ENCODE assay signal across 25 cellular contexts in the genomic region with DNA sequence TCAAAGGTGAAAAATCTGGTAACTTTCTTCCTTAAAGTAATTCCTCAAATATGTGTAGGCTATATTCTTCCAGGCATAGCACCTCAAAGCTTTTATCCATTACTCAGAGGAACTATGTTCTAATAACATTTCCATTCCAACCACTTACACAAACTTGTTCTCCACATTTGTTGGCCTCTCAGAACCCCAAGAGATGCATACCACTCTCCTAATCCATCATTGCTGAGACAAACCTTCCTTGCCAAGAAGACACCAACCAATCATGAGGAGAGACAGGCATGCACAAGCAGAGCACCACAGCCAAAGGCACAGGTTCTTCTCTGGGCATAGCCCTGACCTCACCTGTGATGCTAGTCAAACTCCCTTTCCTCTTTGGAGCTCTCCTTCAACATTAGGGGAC. TPM values are rescaled to one million over a fixed set of nuclear protein-coding genes. Genes with fewer than 3 reads are reported as not detected.
"Had no signal": no experiment of that assay in that cellular context is flagged by ENCODE, and none has a peak within 500 bp of the region (broad histone marks: within the 10 kb centered on the region; RNA-seq: fewer than 3 reads in every experiment).

No MANE protein-coding gene starts in this region.

- H3K27me3 ChIP-seq: dorsolateral prefrontal cortex, heart right ventricle, neutrophil, pancreas, right lobe of liver, stomach, thyroid gland, vagina had no signal

- H3K4me1 ChIP-seq: lower lobe of right lung, pancreas, right lobe of liver, stomach, thyroid gland, vagina had no signal

- H3K4me1 Mint-ChIP-seq: natural killer cell; stimulated activated effector memory CD8-positive, alpha-beta T cell treated with anti-CD3 and anti-CD28 coated beads, Interleukin-12 subunit alpha, Interleukin-12 subunit beta, amount 100 ng/mL, for 72 hours had no signal

- DNase-seq: dorsolateral prefrontal cortex; effector CD4-positive, alpha-beta T cell; foreskin melanocyte; glutamatergic neuron; heart right ventricle; hippocampal formation; kidney glomerular epithelial cell; left ventricle myocardium superior; lower lobe of right lung; natural killer cell; pancreas; right lobe of liver; small intestine; stimulated activated CD4-positive, alpha-beta T cell treated with anti-CD3 and anti-CD28 coated beads, Interleukin-2, amount 100 ng/mL, for 24 hours; stimulated activated CD4-positive, alpha-beta T cell treated with anti-CD3 and anti-CD28 coated beads, Interleukin-4, amount 100 ng/mL, for 24 hours; stimulated activated naive CD4-positive, alpha-beta T cell treated with Interleukin-2 at 50 U/mL for 16 hours; stomach; thyroid gland; trophoblast cell had no signal

- H3K4me3 Mint-ChIP-seq: natural killer cell; neural crest cell; stimulated activated effector memory CD8-positive, alpha-beta T cell treated with anti-CD3 and anti-CD28 coated beads, Interleukin-12 subunit alpha, Interleukin-12 subunit beta, amount 100 ng/mL, for 72 hours had no signal

- ATAC-seq: heart right ventricle; left ventricle myocardium superior; lower lobe of right lung; natural killer cell; pancreas; right lobe of liver; stimulated activated effector memory CD8-positive, alpha-beta T cell treated with anti-CD3 and anti-CD28 coated beads, Interleukin-12 subunit alpha, Interleukin-12 subunit beta, amount 100 ng/mL, for 72 hours had no signal

- H3K9me3 ChIP-seq: heart right ventricle, lower lobe of right lung, neutrophil, pancreas, right lobe of liver, stomach, thyroid gland, vagina had no signal

- FAIRE-seq: colon, islet of Langerhans, pancreas, small intestine had no signal

- H3K27ac Mint-ChIP-seq: natural killer cell; stimulated activated effector memory CD8-positive, alpha-beta T cell treated with anti-CD3 and anti-CD28 coated beads, Interleukin-12 subunit alpha, Interleukin-12 subunit beta, amount 100 ng/mL, for 72 hours had no signal

- H3K36me3 Mint-ChIP-seq: natural killer cell; stimulated activated effector memory CD8-positive, alpha-beta T cell treated with anti-CD3 and anti-CD28 coated beads, Interleukin-12 subunit alpha, Interleukin-12 subunit beta, amount 100 ng/mL, for 72 hours had no signal

- H3K36me3 ChIP-seq: heart right ventricle, lower lobe of right lung, neutrophil, pancreas, right lobe of liver, stomach, thyroid gland, vagina had no signal

- H3K27ac ChIP-seq: dorsolateral prefrontal cortex, heart right ventricle, lower lobe of right lung, neutrophil, pancreas, right lobe of liver, stomach, thyroid gland, vagina had no signal

- H3K4me3 ChIP-seq: dorsolateral prefrontal cortex, heart right ventricle, lower lobe of right lung, pancreas, right lobe of liver, stomach, thyroid gland, vagina had no signal

RNA-seq across cellular contexts. Expression of a gene that starts 20.9 kb away (rescaled TPM):
- total RNA-seq: natural killer cell had no signal
